In the genomic region with DNA sequence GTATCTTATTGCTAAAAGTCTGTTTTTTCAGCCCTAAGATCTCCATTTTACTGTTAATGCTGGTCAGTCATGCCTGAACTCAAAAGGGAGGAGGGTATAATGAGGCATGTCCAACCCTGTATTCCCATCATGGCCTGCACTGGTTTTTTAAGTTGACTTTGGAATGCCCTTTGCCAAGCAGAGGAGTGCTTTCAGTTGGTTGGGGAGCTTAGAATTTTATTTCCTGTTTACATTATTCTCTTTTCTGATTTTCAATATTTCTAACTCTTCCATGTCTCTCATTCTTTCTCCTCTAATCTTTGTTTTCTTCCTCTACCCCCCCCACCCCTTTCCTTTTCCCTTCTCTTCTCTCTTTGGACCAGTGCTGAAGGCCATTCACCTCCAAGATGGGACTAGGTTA, we compare ENCODE assay signal across 13 cellular contexts. TPM values are rescaled to one million over a fixed set of nuclear protein-coding genes. Genes with fewer than 3 reads are reported as not detected.
DNase-seq lines count a peak whose midpoint lies in the region; ATAC-seq, FAIRE-seq and TF ChIP-seq lines count a peak whose summit lies in the region.
"Had no signal": no experiment of that assay in that cellular context is flagged by ENCODE, and none has a peak within 500 bp of the region (broad histone marks: within the 10 kb centered on the region; RNA-seq: fewer than 3 reads in every experiment).

No MANE protein-coding gene starts in this region.

- no peaks in the 10 kb centered on the region for H4K20me1 ChIP-seq in HCT116 (ENCODE audit: insufficient read depth)
- H4K20me1 ChIP-seq in hepatocyte (ENCODE audit: insufficient read depth, poor library complexity, severe bottlenecking): no peaks in the 10 kb centered on the region
- H4K20me1 ChIP-seq in osteoblast (ENCODE audit: insufficient read depth, low read length): no peaks in the 10 kb centered on the region

- POLR2A ChIA-PET in HCT116 (lab: Charles Lee): interaction anchor here (1.1 to 1.2 kb wide), 3 partner anchors 9 to 279 kb away, joined by 3 to 5 read pairs (median 3); no protein-coding TSS in a partner anchor

- no peak for DNase-seq in HCT116 (ENCODE audit: low read depth, low spot score)
- DNase-seq in adipocyte (ENCODE audit: low read depth): no peak
- no peak for DNase-seq in hepatocyte (ENCODE audit: low spot score)
- no peak for DNase-seq in osteoblast (ENCODE audit: insufficient read length, low spot score, missing footprints)
- no peak for DNase-seq in frontal cortex (ENCODE audit: low spot score in 2 of 2)
- DNase-seq in left lung: no peak

- no peak for ATAC-seq in HCT116
- no peak for ATAC-seq in left lung
- ATAC-seq in GM19328 (IDR thresholded peaks at IDR 0.05; ENCODE audit: unreplicated experiment): no peak

- RAD21 ChIA-PET in HCT116 (lab: Charles Lee; ENCODE audit: low non-redundant PET in 1 of 2, low total read pairs in 2 of 2, uncharacterized antibody in 2 of 2, unreplicated experiment in 2 of 2): interaction anchor here (1.1 to 2.7 kb wide), 6 partner anchors 35 to 299 kb away, joined by 3 to 16 read pairs (median 4); no protein-coding TSS in a partner anchor

- no peaks in the 10 kb centered on the region for H3K27me3 ChIP-seq in HCT116 (ENCODE audit: insufficient read depth, low read length)
- peaks cover 6% of the 10 kb centered on the region for H3K27me3 ChIP-seq in adipocyte (replicated peaks; ENCODE audit: control insufficient read depth, insufficient read depth, low read length)
- H3K27me3 ChIP-seq in hepatocyte: no peaks in the 10 kb centered on the region
- H3K27me3 ChIP-seq in osteoblast (ENCODE audit: insufficient read depth, low read length): peaks cover 10% of the 10 kb centered on the region
- no peaks in the 10 kb centered on the region for H3K27me3 ChIP-seq in left lung
- H3K27me3 ChIP-seq: Peyer's patch had no signal

- TF ChIP-seq POLR2A in HCT116 (IDR thresholded peaks at IDR 0.05; ENCODE audit: borderline replicate concordance, extremely low read depth, insufficient read depth, insufficient read length): no peak

- H3K4me3 ChIP-seq in HCT116 (replicated peaks in 1 of 2; ENCODE audit: low read depth in 1 of 2, low read length in 2 of 2) (no peak overlapping the region), adipocyte (ENCODE audit: low read length) (no peak overlapping the region), hepatocyte (no peak overlapping the region), osteoblast (ENCODE audit: insufficient read depth, low read length) (no peak overlapping the region), left lung (no peak overlapping the region)
- H3K4me3 ChIP-seq: A549 had no signal

- TF ChIP-seq CTCF in HCT116 (IDR thresholded peaks at IDR 0.05 in 2 of 3, conservative IDR thresholded peaks at IDR 0.05 in 1 of 3; ENCODE audit: borderline replicate concordance in 1 of 3, insufficient read depth in 1 of 3, low read depth in 2 of 3, low read length in 2 of 3) (no peak), hepatocyte (IDR thresholded peaks at IDR 0.05; ENCODE audit: poor library complexity) (no peak), osteoblast (IDR thresholded peaks at IDR 0.05; ENCODE audit: extremely low read depth, low read depth, low read length) (no peak), left lung (IDR thresholded peaks at IDR 0.05) (no peak)

- no peaks in the 10 kb centered on the region for H3K36me3 ChIP-seq in HCT116 (ENCODE audit: control insufficient read depth in 1 of 2, insufficient read depth in 2 of 2, low read length in 2 of 2)
- no peaks in the 10 kb centered on the region for H3K36me3 ChIP-seq in adipocyte (ENCODE audit: control insufficient read depth, insufficient read depth, low read length, severe bottlenecking)
- no peaks in the 10 kb centered on the region for H3K36me3 ChIP-seq in hepatocyte (replicated peaks; ENCODE audit: insufficient read depth, low read depth)
- H3K36me3 ChIP-seq in osteoblast (ENCODE audit: insufficient read depth, low read length): no peaks in the 10 kb centered on the region
- H3K36me3 ChIP-seq in left lung: no peaks in the 10 kb centered on the region
- H3K36me3 ChIP-seq: Peyer's patch had no signal

- H3K9ac ChIP-seq in HCT116 (ENCODE audit: low read length) (no peak overlapping the region), adipocyte (ENCODE audit: low read length) (peak overlapping the region; percentile 69)

- no peak overlapping the region for H3K4me2 ChIP-seq in HCT116 (ENCODE audit: low read length)
- peak overlapping the region; percentile 44 for H3K4me2 ChIP-seq in hepatocyte
- no peak overlapping the region for H3K4me2 ChIP-seq in osteoblast (ENCODE audit: insufficient read depth, low read length)
- H3K4me2 ChIP-seq: A549 had no signal

- H3K9me2 ChIP-seq in HCT116 (ENCODE audit: insufficient read depth) (no peaks in the 10 kb centered on the region), hepatocyte (replicated peaks; ENCODE audit: insufficient read depth) (no peaks in the 10 kb centered on the region)

- H3K79me2 ChIP-seq in HCT116 (ENCODE audit: insufficient read depth, low read length) (no peaks in the 10 kb centered on the region), hepatocyte (no peaks in the 10 kb centered on the region), osteoblast (ENCODE audit: insufficient read depth, low read length) (no peaks in the 10 kb centered on the region)

- H3K9me3 ChIP-seq in HCT116 (ENCODE audit: control insufficient read depth in 1 of 2, insufficient read depth in 1 of 2, low read depth in 1 of 2, low read length in 2 of 2) (peaks cover 0 to 2% of the 10 kb centered on the region in 2 experiments; a peak in 1 of 4 replicates), adipocyte (ENCODE audit: control insufficient read depth, low read length) (peaks cover 1% of the 10 kb centered on the region), hepatocyte (ENCODE audit: low read depth) (no peaks in the 10 kb centered on the region), osteoblast (ENCODE audit: low read depth, low read length) (no peaks in the 10 kb centered on the region), left lung (no peaks in the 10 kb centered on the region)

- FAIRE-seq in frontal cortex (lab: Jason Lieb, UNC): no peak
- FAIRE-seq: A549, D721Med, G401.6 had no signal

- no peak for TF ChIP-seq RAD21 in HCT116 (IDR thresholded peaks at IDR 0.05; ENCODE audit: low read depth)

- H2AFZ ChIP-seq in HCT116 (ENCODE audit: low read depth, low read length, poor library complexity, severe bottlenecking) (no peak overlapping the region), hepatocyte (no peak overlapping the region), osteoblast (ENCODE audit: low read length) (peak overlapping the region; percentile 63)

- H3K27ac ChIP-seq in HCT116 (ENCODE audit: low read depth, low read length) (peak overlapping the region; percentile 29; the same call in 1 of the 2 replicates), hepatocyte (peak overlapping the region; percentile 63), osteoblast (ENCODE audit: low read depth, low read length) (no peak overlapping the region), left lung (no peak overlapping the region)
- H3K27ac ChIP-seq: Peyer's patch had no signal

- CTCF ChIA-PET in HCT116 (lab: Charles Lee): interaction anchor here (0.8 to 4.5 kb wide), 27 partner anchors 10 to 668 kb away, joined by 3 to 63 read pairs (median 6); a partner anchor contains a TSS

- H3K4me1 ChIP-seq in HCT116 (ENCODE audit: control insufficient read depth in 1 of 2, insufficient read depth in 2 of 2, low read length in 2 of 2) (peaks cover 6% of the 10 kb centered on the region in 2 experiments; a peak in 3 of 4 replicates), adipocyte (ENCODE audit: control insufficient read depth, insufficient read depth, low read length) (peaks cover 14% of the 10 kb centered on the region), hepatocyte (ENCODE audit: insufficient read depth) (peaks cover 28% of the 10 kb centered on the region), osteoblast (ENCODE audit: insufficient read depth, low read length) (no peaks in the 10 kb centered on the region), left lung (peaks cover 0 to 9% of the 10 kb centered on the region in 2 donors)
- H3K4me1 ChIP-seq: A549, Peyer's patch had no signal

- intact Hi-C loops in HCT116 (cut with micrococcal nuclease) (loop anchor here (5.0 kb wide), 1 partner anchor 281 kb away; no protein-coding TSS in a partner anchor), left lung (cut with DNase I) (no loop called here)

- BruUV-seq in HCT116 (replicated peaks; lab: Mats Ljungman, UMichigan): no TSS peak

TF ChIP-seq in HCT116, 20 proteins besides CTCF, POLR2A, EP300 and RAD21:
- TF ChIP-seq SRF (IDR thresholded peaks at IDR 0.05; ENCODE audit: low read depth) (no peak), EGR1 (IDR thresholded peaks at IDR 0.05; ENCODE audit: low read depth) (no peak)
- TF ChIP-seq, protein P1, sequence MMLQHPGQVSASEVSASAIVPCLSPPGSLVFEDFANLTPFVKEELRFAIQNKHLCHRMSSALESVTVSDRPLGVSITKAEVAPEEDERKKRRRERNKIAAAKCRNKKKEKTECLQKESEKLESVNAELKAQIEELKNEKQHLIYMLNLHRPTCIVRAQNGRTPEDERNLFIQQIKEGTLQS (IDR thresholded peaks at IDR 0.05): no peak

RNA-seq across cellular contexts. Expression of a gene that starts 4.9 kb away (rescaled TPM):
- 10.0 TPM for total RNA-seq in HCT116 (2021; ENCODE audit: unreplicated experiment)
- 34.6 and 40.2 TPM in 2 replicates for polyA plus RNA-seq in HCT116 (2012)
- total RNA-seq in hepatocyte: 10.4 and 13.2 TPM in 2 replicates
- polyA plus RNA-seq in hepatocyte: 14.2 and 15.1 TPM in 2 replicates
- under 0.01 and 0.29 TPM in 2 replicates for total RNA-seq in osteoblast
- 0.41 TPM for total RNA-seq in frontal cortex
- under 1 TPM; 0.26 to 0.55 TPM for total RNA-seq in left lung
- total RNA-seq: CD4-positive, CD25-positive, alpha-beta regulatory T cell; Peyer's patch; Right ventricle myocardium superior had no signal

RNA-seq across cellular contexts. Expression of a gene that starts 52.6 kb away (rescaled TPM):
- 0.15 TPM for total RNA-seq in HCT116 (2021; ENCODE audit: unreplicated experiment)
- polyA plus RNA-seq in HCT116 (2012): 0.01 TPM in 1 of 2 replicates, not detected in the other
- 2.3 and 2.7 TPM in 2 replicates for total RNA-seq in hepatocyte
- polyA plus RNA-seq in hepatocyte: 1.7 and 2.7 TPM in 2 replicates
- not detected in 2 replicates for total RNA-seq in osteoblast
- 32.2 TPM for total RNA-seq in frontal cortex
- total RNA-seq in left lung: 1 to 10 TPM; 1.3 TPM
- total RNA-seq: CD4-positive, CD25-positive, alpha-beta regulatory T cell had no signal

Comparison
In these comparisons a context has a peak if more than half of its experiments do, and no peak if none do; other contexts are left out.
1. H3K27ac ChIP-seq: peak in HCT116 (single experiment) and hepatocyte (single experiment); none in osteoblast (single experiment) and left lung (0 of 2).